In the genomic region with DNA sequence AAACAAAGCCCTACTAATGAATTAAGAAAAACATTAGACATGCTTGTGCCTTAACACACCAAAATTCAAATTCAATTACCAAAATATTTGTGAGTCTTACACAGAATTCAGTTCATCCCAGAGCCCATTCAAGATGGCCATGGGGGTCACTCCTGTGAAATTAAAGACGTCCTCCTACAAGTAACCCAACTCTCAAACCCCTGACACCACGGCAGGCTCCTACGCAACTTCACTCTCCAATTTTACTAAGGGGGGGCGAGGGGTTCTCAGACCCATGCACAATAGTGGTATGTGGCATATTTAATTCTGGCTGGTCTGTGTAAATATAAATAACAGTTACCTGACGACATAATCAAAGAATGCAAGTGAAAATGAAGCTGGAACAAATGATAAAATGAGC, we compare ENCODE assay signal across 12 cellular contexts. TPM values are rescaled to one million over a fixed set of nuclear protein-coding genes. Genes with fewer than 3 reads are reported as not detected.
A peak's percentile ranks its signal among the peaks of the same experiment; 100 is the strongest.
DNase-seq lines count a peak whose midpoint lies in the region; ATAC-seq and TF ChIP-seq lines count a peak whose summit lies in the region.
"Had no signal": no experiment of that assay in that cellular context is flagged by ENCODE, and none has a peak within 500 bp of the region (broad histone marks: within the 10 kb centered on the region; RNA-seq: fewer than 3 reads in every experiment).

No MANE protein-coding gene starts in this region.

- no peak for TF ChIP-seq POLR2A in gastrocnemius medialis (IDR thresholded peaks at IDR 0.05)

- H3K27ac ChIP-seq in Panc1 (ENCODE audit: low read length) (peak overlapping the region; percentile 67; the same call in 1 of the 2 replicates), fibroblast of lung (ENCODE audit: insufficient read depth, low read length) (peak overlapping the region; percentile 88), gastrocnemius medialis (peak overlapping the region; percentile 82 to 99 (median 96))
- H3K27ac ChIP-seq: 22Rv1 had no signal

- peak overlapping the region; percentile 99 for H3K4me2 ChIP-seq in fibroblast of lung (ENCODE audit: extremely low read depth, insufficient read depth, low read length)

- ATAC-seq in Panc1: no peak
- no peak for ATAC-seq in gastrocnemius medialis
- no peak for ATAC-seq in HG03095 (IDR thresholded peaks at IDR 0.05; ENCODE audit: unreplicated experiment)
- ATAC-seq: K562 had no signal

- no peaks in the 10 kb centered on the region for H4K20me1 ChIP-seq in fibroblast of lung (ENCODE audit: control insufficient read depth, extremely low read depth, insufficient read depth, low read length)

- H2AFZ ChIP-seq in fibroblast of lung (ENCODE audit: low read length): no peak overlapping the region

- POLR2A ChIA-PET in Panc1 (lab: Charles Lee): no interaction called here

- H3K9ac ChIP-seq in fibroblast of lung (ENCODE audit: insufficient read depth, low read length): peak overlapping the region; percentile 33

- H3K27me3 ChIP-seq in Panc1 (ENCODE audit: control insufficient read depth, insufficient read depth, low read length) (no peaks in the 10 kb centered on the region; the same call in none of the 2 replicates), fibroblast of lung (ENCODE audit: control insufficient read depth, insufficient read depth, low read length) (no peaks in the 10 kb centered on the region), gastrocnemius medialis (no peaks in the 10 kb centered on the region)

- H3K4me1 ChIP-seq in Panc1 (ENCODE audit: control insufficient read depth, insufficient read depth, low read length) (peaks cover 38% of the 10 kb centered on the region), fibroblast of lung (ENCODE audit: control insufficient read depth, extremely low read depth, insufficient read depth, low read length) (peaks cover 11% of the 10 kb centered on the region), gastrocnemius medialis (peaks cover 40 to 46% of the 10 kb centered on the region in 2 donors)

- H3K4me3 ChIP-seq in Panc1 (ENCODE audit: low read depth in 2 of 2, low read length in 2 of 2) (peak overlapping the region; percentile 63 to 77), fibroblast of lung (replicated peaks in 1 of 4; ENCODE audit: control extremely low read depth in 1 of 4, insufficient read depth in 1 of 4, low read depth in 3 of 4, low read length in 4 of 4) (peak overlapping the region; percentile 74 to 89 (median 84)), gastrocnemius medialis (peak overlapping the region; percentile 82 to 88 (median 86))
- H3K4me3 ChIP-seq: K562 had no signal

- in situ Hi-C loops in Panc1 (cut with HindIII; ENCODE audit: low pct_unique_long_range_greater_than_20kb, low sequenced_read_pairs): no loop called here
- in situ Hi-C loops in gastrocnemius medialis (cut with MboI; ENCODE audit: low sequenced_read_pairs in 4 of 4): no loop called here

- CTCF ChIA-PET in Panc1 (lab: Charles Lee): no interaction called here

- no peaks in the 10 kb centered on the region; the same call in 1 of the 2 replicates for H3K36me3 ChIP-seq in Panc1 (ENCODE audit: control insufficient read depth, insufficient read depth, low read length)
- no peaks in the 10 kb centered on the region for H3K36me3 ChIP-seq in fibroblast of lung (ENCODE audit: control insufficient read depth, insufficient read depth, low read length)
- no peaks in the 10 kb centered on the region for H3K36me3 ChIP-seq in gastrocnemius medialis

- H3K9me3 ChIP-seq in Panc1 (ENCODE audit: control insufficient read depth, insufficient read depth, low read depth, low read length) (no peaks in the 10 kb centered on the region), fibroblast of lung (ENCODE audit: control insufficient read depth, insufficient read depth, low read depth, low read length) (no peaks in the 10 kb centered on the region), gastrocnemius medialis (no peaks in the 10 kb centered on the region)

- H3K79me2 ChIP-seq in fibroblast of lung (ENCODE audit: control insufficient read depth, insufficient read depth, low read length): peaks cover 67% of the 10 kb centered on the region

- peak; percentile 35 for DNase-seq in DMS 273 (lab: John Stamatoyannopoulos, UW; ENCODE audit: unreplicated experiment)
- no peak for DNase-seq in DMS 273 treated with DMSO at 0.1 percent for 48 hours (lab: John Stamatoyannopoulos, UW)
- no peak for DNase-seq in Panc1 (ENCODE audit: low read depth, low spot score)
- peak in 1 of 2 donors; percentile 31 for DNase-seq in fibroblast of lung (ENCODE audit: low read depth in 2 of 2)
- no peak for DNase-seq in gastrocnemius medialis
- DNase-seq in DMS153 treated with DMSO at 0.1 percent for 48 hours (lab: John Stamatoyannopoulos, UW; ENCODE audit: unreplicated experiment): no peak
- DNase-seq in central memory CD4-positive, alpha-beta T cell: no peak
- DNase-seq: cortex of kidney, SW 1271 had no signal

- intact Hi-C loops in Panc1 (cut with micrococcal nuclease; ENCODE audit: unreplicated experiment) (loop anchor here (5.0 to 10.0 kb wide), 2 partner anchors 93 to 195 kb away; no protein-coding TSS in a partner anchor), gastrocnemius medialis (cut with DNase I; ENCODE audit: low total_unique reads) (loop anchor here (10.0 kb wide), 3 partner anchors 575 to 1285 kb away; partner anchors contain the start of genes MBP and PTGR3)

- no TSS peak for BruUV-seq in Panc1 (replicated peaks; lab: Mats Ljungman, UMichigan)

- TF ChIP-seq CTCF in Panc1 (IDR thresholded peaks at IDR 0.05): no peak
- no peak for TF ChIP-seq CTCF in fibroblast of lung (conservative IDR thresholded peaks at IDR 0.05 in 1 of 2, IDR thresholded peaks at IDR 0.05 in 1 of 2; ENCODE audit: low read depth in 1 of 2, low read length in 2 of 2)
- no peak for TF ChIP-seq CTCF in gastrocnemius medialis (IDR thresholded peaks at IDR 0.05 in 4 of 5, conservative IDR thresholded peaks at IDR 0.05 in 1 of 5)

RNA-seq across cellular contexts. Expression of gene ZNF516, which starts 5.0 kb away (rescaled TPM):
- total RNA-seq in Panc1 (2021; ENCODE audit: unreplicated experiment) (28.6 TPM), fibroblast of lung (28.0 and 32.7 TPM in 2 replicates), gastrocnemius medialis (10 to 100 TPM in 3 of 4 donors, 1 to 10 TPM in 1; 8.4 to 19.3 (median 12.4) TPM)
- polyA plus RNA-seq in Panc1 (2012; ENCODE audit: insufficient read length): 11.7 TPM
- polyA plus RNA-seq in fibroblast of lung: 7.9 and 12.0 TPM in 2 replicates
- polyA plus RNA-seq in fibroblast of lung (2012): 12.1 and 15.4 TPM in 2 replicates
- 12.6 and 13.6 TPM in 2 replicates for polyA minus RNA-seq in fibroblast of lung (ENCODE audit: low replicate concordance)
